In the genomic region with DNA sequence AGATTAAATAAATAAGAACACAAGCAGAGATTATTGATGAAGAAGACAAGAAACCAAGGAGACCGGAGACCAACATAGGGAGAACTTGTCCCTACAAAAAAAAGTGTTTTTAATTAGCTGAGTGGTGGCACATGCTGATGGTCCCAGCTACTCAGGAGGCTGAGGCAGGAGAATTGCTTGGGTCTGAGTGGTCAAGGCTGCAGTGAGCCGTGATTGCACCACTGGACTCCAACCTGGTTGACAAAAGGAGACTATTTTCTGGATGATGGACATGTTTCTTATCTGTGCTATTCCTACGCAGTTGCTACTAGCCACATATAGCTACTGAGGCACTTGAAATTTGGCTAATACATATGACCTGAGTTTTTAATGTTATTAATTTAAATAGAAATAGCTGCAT, we compare ENCODE assay signal across 16 cellular contexts.
"Had no signal": no experiment of that assay in that cellular context is flagged by ENCODE, and none has a peak within 500 bp of the region (broad histone marks: within the 10 kb centered on the region; RNA-seq: fewer than 3 reads in every experiment).

No MANE protein-coding gene starts in this region.

- H3K9me3 Mint-ChIP-seq: naive thymus-derived CD8-positive, alpha-beta T cell; neural crest cell; stimulated activated naive CD8-positive, alpha-beta T cell treated with anti-CD3 and anti-CD28 coated beads, Interleukin-15, Interleukin-2, amounts not matched to agents 100 ng/mL and 50 ng/mL, for 24 hours had no signal

- H3K4me3 Mint-ChIP-seq: naive thymus-derived CD8-positive, alpha-beta T cell; neural crest cell; stimulated activated naive CD8-positive, alpha-beta T cell treated with anti-CD3 and anti-CD28 coated beads, Interleukin-15, Interleukin-2, amounts not matched to agents 100 ng/mL and 50 ng/mL, for 24 hours had no signal

- DNase-seq: effector CD8-positive, alpha-beta T cell; gastrocnemius medialis; heart right ventricle; hypothalamus; kidney glomerular epithelial cell; mammary epithelial cell; naive thymus-derived CD8-positive, alpha-beta T cell; stimulated activated CD4-positive, alpha-beta T cell treated with anti-CD3 and anti-CD28 coated beads, Interleukin-12 subunit alpha, Interleukin-12 subunit beta, amount 100 ng/mL, for 4 hours; trophoblast cell had no signal

- ATAC-seq: gastrocnemius medialis; heart right ventricle; naive thymus-derived CD8-positive, alpha-beta T cell had no signal

- H3K27me3 ChIP-seq: gastrocnemius medialis, heart right ventricle, right atrium auricular region had no signal

- H3K9me3 ChIP-seq: gastrocnemius medialis, heart right ventricle, mucosa of descending colon, right atrium auricular region, thoracic aorta had no signal

- H3K27ac ChIP-seq: coronary artery, gastrocnemius medialis, heart right ventricle, right atrium auricular region, thoracic aorta had no signal

- FAIRE-seq: small intestine had no signal

- H3K27ac Mint-ChIP-seq: stimulated activated naive CD8-positive, alpha-beta T cell treated with anti-CD3 and anti-CD28 coated beads, Interleukin-15, Interleukin-2, amounts not matched to agents 100 ng/mL and 50 ng/mL, for 24 hours had no signal

- H3K4me3 ChIP-seq: coronary artery, gastrocnemius medialis, heart right ventricle, mucosa of descending colon, right atrium auricular region, thoracic aorta had no signal
